Comparison of ENCODE assay signal across 8 cellular contexts in genomic region chr6:149723771-149724417, GRCh38. TPM values are rescaled to one million over a fixed set of nuclear protein-coding genes. Genes with fewer than 3 reads are reported as not detected.
DNase-seq lines count a peak whose midpoint lies in the region; ATAC-seq, FAIRE-seq and TF ChIP-seq lines count a peak whose summit lies in the region.

No MANE protein-coding gene starts in this region.

- H3K9me3 Mint-ChIP-seq in T-cell = no peaks in the 10 kb centered on the region
- no peaks in the 10 kb centered on the region for H3K9me3 Mint-ChIP-seq in stimulated activated naive B cell treated with anti-CD40 and anti-IgM and Interleukin-4, amounts not matched to agents 10 μg/mL and 1 μg/mL and 100 μg/mL, for 72 hours

- CTCF ChIA-PET in AG04449 (lab: Yijun Ruan, JAX) = interaction anchor here (0.6 to 5.3 kb wide), 12 partner anchors 7 to 204 kb away, joined by 3 to 25 read pairs (median 4); partner anchors contain the start of gene NUP43
- CTCF ChIA-PET in T-cell (lab: Charles Lee) = interaction anchor here in 1 of 2 donors (0.5 to 1.2 kb wide), 3 partner anchors 21 to 77 kb away, joined by 3 to 4 read pairs (median 3); no protein-coding TSS in a partner anchor

- no peaks in the 10 kb centered on the region for H3K27me3 ChIP-seq in bronchial epithelial cell (ENCODE audit: control insufficient read depth, insufficient read depth, low read length)

- POLR2A ChIA-PET in AG04449 (lab: Yijun Ruan, JAX) (no interaction called here), T-cell (lab: Charles Lee) (no interaction called here)

- H3K4me3 Mint-ChIP-seq in T-cell = no peak overlapping the region
- H3K4me3 Mint-ChIP-seq in stimulated activated naive B cell treated with anti-CD40 and anti-IgM and Interleukin-4, amounts not matched to agents 10 μg/mL and 1 μg/mL and 100 μg/mL, for 72 hours = no peak overlapping the region

- FAIRE-seq in GM12891 (lab: Jason Lieb, UNC) (peak; percentile 91), bronchial epithelial cell (lab: Jason Lieb, UNC) (no peak)

- H3K4me1 Mint-ChIP-seq in T-cell = peaks cover 18 to 23% (median 19%) of the 10 kb centered on the region in 3 donors
- H3K4me1 Mint-ChIP-seq in stimulated activated naive B cell treated with anti-CD40 and anti-IgM and Interleukin-4, amounts not matched to agents 10 μg/mL and 1 μg/mL and 100 μg/mL, for 72 hours = peaks cover 8 to 13% of the 10 kb centered on the region in 2 donors

- H3K27me3 Mint-ChIP-seq in T-cell = no peaks in the 10 kb centered on the region
- no peaks in the 10 kb centered on the region for H3K27me3 Mint-ChIP-seq in stimulated activated naive B cell treated with anti-CD40 and anti-IgM and Interleukin-4, amounts not matched to agents 10 μg/mL and 1 μg/mL and 100 μg/mL, for 72 hours

- H3K36me3 ChIP-seq in bronchial epithelial cell (ENCODE audit: control insufficient read depth, insufficient read depth, low read length) = no peaks in the 10 kb centered on the region

- H3K4me3 ChIP-seq in AG04449 (ENCODE audit: low read depth, low read length) (no peak overlapping the region), bronchial epithelial cell (ENCODE audit: low read depth, low read length) (no peak overlapping the region)

- no peak for TF ChIP-seq POLR2A in GM12891 (IDR thresholded peaks at IDR 0.05; ENCODE audit: low read depth, low read length)

- DNase-seq in AG04449 (ENCODE audit: low read depth, low spot score) (no peak), GM12891 (ENCODE audit: insufficient read length, low spot score) (peak; percentile 19), MV-4-11 (lab: John Stamatoyannopoulos, UW) (peak; percentile 89), T-cell (peak in 27 of 34 experiments; percentile 3 to 49 (median 25)), bronchial epithelial cell (ENCODE audit: low read depth) (peak; percentile 82), kidney glomerular epithelial cell (lab: John Stamatoyannopoulos, UW) (peak; percentile 22)
- no peak for DNase-seq in stimulated activated naive B cell treated with anti-CD40 and anti-IgM and Interleukin-4, amounts not matched to agents 10 μg/mL and 1 μg/mL and 100 μg/mL, for 72 hours

- peak; percentile 76 for TF ChIP-seq CTCF in AG04449 (IDR thresholded peaks at IDR 0.05; ENCODE audit: insufficient read depth, low read length, missing control alignments)
- peak; percentile 87 for TF ChIP-seq CTCF in bronchial epithelial cell (IDR thresholded peaks at IDR 0.05; ENCODE audit: insufficient read depth, low read length, severe bottlenecking)

- ATAC-seq in T-cell (replicated peaks in 1 of 4) = peak; percentile 87 to 91 (median 90)
- peak; percentile 83 to 93 for ATAC-seq in stimulated activated naive B cell treated with anti-CD40 and anti-IgM and Interleukin-4, amounts not matched to agents 10 μg/mL and 1 μg/mL and 100 μg/mL, for 72 hours (replicated peaks)
- ATAC-seq in GM21447 (IDR thresholded peaks at IDR 0.05; ENCODE audit: unreplicated experiment) = no peak

- peak overlapping the region in 1 of 2 donors; percentile 41 for H3K27ac Mint-ChIP-seq in T-cell
- no peak overlapping the region for H3K27ac Mint-ChIP-seq in stimulated activated naive B cell treated with anti-CD40 and anti-IgM and Interleukin-4, amounts not matched to agents 10 μg/mL and 1 μg/mL and 100 μg/mL, for 72 hours

- H3K36me3 Mint-ChIP-seq in T-cell = peaks cover 9% of the 10 kb centered on the region
- peaks cover 18 to 33% of the 10 kb centered on the region in 2 donors for H3K36me3 Mint-ChIP-seq in stimulated activated naive B cell treated with anti-CD40 and anti-IgM and Interleukin-4, amounts not matched to agents 10 μg/mL and 1 μg/mL and 100 μg/mL, for 72 hours

TF ChIP-seq in GM12891, 5 proteins besides CTCF, POLR2A, EP300 and RAD21:
- no peak for TF ChIP-seq SPI1 (IDR thresholded peaks at IDR 0.05; ENCODE audit: low read depth, low read length)
- TF ChIP-seq TAF1 (IDR thresholded peaks at IDR 0.05; ENCODE audit: low read depth, low read length) = no peak
- no peak for TF ChIP-seq POU2F2 (IDR thresholded peaks at IDR 0.05; ENCODE audit: low read depth, low read length)
- TF ChIP-seq PAX5 (IDR thresholded peaks at IDR 0.05; ENCODE audit: insufficient read depth, low read length, severe bottlenecking) = no peak
- no peak for TF ChIP-seq POLR2AphosphoS5 (IDR thresholded peaks at IDR 0.05; ENCODE audit: low read depth, low read length)
TF ChIP-seq in GM12891: peak in this region for 0.

RNA-seq across cellular contexts. Expression of gene LATS1, which starts 6.0 kb away (rescaled TPM):
- polyA plus RNA-seq in GM12891 (2012; ENCODE audit: low read depth, missing spikeins) = 5.7 TPM
- total RNA-seq in T-cell (10 to 100 TPM; 38.0 to 43.3 (median 39.2) TPM), bronchial epithelial cell (6.3 and 6.8 TPM in 2 replicates)

RNA-seq across cellular contexts. Expression of gene NUP43, which starts 22.4 kb away (rescaled TPM):
- 12.7 TPM for polyA plus RNA-seq in GM12891 (2012; ENCODE audit: low read depth, missing spikeins)
- total RNA-seq in T-cell (10 to 100 TPM; 14.6 to 53.5 (median 46.0) TPM), bronchial epithelial cell (13.2 and 15.7 TPM in 2 replicates)

RNA-seq across cellular contexts. Expression of gene PCMT1, which starts 25.6 kb away (rescaled TPM):
- 39.8 TPM for polyA plus RNA-seq in GM12891 (2012; ENCODE audit: low read depth, missing spikeins)
- total RNA-seq in T-cell (10 to 100 TPM; 33.9 to 63.1 (median 53.1) TPM), bronchial epithelial cell (124 and 159 TPM in 2 replicates)

Comparison
In these comparisons a context has a peak if more than half of its experiments do, and no peak if none do; other contexts are left out.
1. DNase-seq: peak in GM12891 (single experiment), MV-4-11 (single experiment), T-cell (27 of 34), bronchial epithelial cell (single experiment) and kidney glomerular epithelial cell (single experiment); none in AG04449 (single experiment) and stimulated activated naive B cell treated with anti-CD40 and anti-IgM and Interleukin-4, amounts not matched to agents 10 μg/mL and 1 μg/mL and 100 μg/mL, for 72 hours (single experiment).